ENCODE assay signal across 20 cellular contexts in the genomic region with DNA sequence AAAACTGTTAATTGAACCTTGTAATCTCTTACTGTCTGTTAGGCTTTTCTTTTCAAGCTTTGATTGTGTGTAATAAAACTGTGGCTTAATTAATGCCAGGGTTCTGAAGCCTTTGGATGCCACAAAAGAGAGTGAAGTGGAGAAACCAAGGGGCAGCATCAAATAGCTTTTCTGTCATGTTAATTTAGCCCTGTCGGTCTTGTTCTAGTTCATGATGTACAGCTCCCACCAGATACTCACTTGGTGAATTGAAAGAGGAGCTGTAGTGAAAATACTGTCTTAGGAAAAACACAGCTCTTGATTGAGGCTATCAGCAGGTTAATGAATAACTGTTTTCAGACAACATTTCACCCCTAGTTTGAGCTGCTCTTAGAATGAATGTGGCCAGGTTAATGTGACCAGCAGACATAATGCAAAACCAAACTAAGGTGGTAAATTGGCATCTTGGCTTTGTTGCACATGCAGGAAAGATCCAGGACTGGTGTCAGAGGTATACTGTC.
A peak's percentile ranks its signal among the peaks of the same experiment; 100 is the strongest.
DNase-seq lines count a peak whose midpoint lies in the region; ATAC-seq, FAIRE-seq and TF ChIP-seq lines count a peak whose summit lies in the region.
"Had no signal": no experiment of that assay in that cellular context is flagged by ENCODE, and none has a peak within 500 bp of the region (broad histone marks: within the 10 kb centered on the region; RNA-seq: fewer than 3 reads in every experiment).

No MANE protein-coding gene starts in this region.

- H3K27ac Mint-ChIP-seq in CD4-positive, alpha-beta T cell, result no peak overlapping the region
- H3K27ac Mint-ChIP-seq: GM23338 had no signal

- peaks cover 5 to 13% of the 10 kb centered on the region in 2 donors for H3K4me1 ChIP-seq in kidney (ENCODE audit: control insufficient read depth in 1 of 2, insufficient read depth in 1 of 2, low read depth in 1 of 2, low read length in 2 of 2)

- H3K4me3 ChIP-seq in kidney (ENCODE audit: low read length in 2 of 2), result no peak overlapping the region
- H3K4me3 ChIP-seq in H7 (ENCODE audit: insufficient read depth, low read depth, low read length), result no peak overlapping the region
- H3K4me3 ChIP-seq: GM23338, Peyer's patch had no signal

- H3K36me3 ChIP-seq in kidney (ENCODE audit: control insufficient read depth in 1 of 2, insufficient read depth in 2 of 2, low read length in 2 of 2), result no peaks in the 10 kb centered on the region
- no peaks in the 10 kb centered on the region for H3K36me3 ChIP-seq in H7 (replicated peaks; ENCODE audit: control insufficient read depth, insufficient read depth, low read length)
- H3K36me3 ChIP-seq: Peyer's patch had no signal

- no peaks in the 10 kb centered on the region for H3K9me3 Mint-ChIP-seq in CD4-positive, alpha-beta T cell
- H3K9me3 Mint-ChIP-seq: CD4-positive, CD25-positive, alpha-beta regulatory T cell; GM23338 had no signal

- no peak overlapping the region for H3K4me3 Mint-ChIP-seq in CD4-positive, alpha-beta T cell
- H3K4me3 Mint-ChIP-seq: CD4-positive, CD25-positive, alpha-beta regulatory T cell; GM23338 had no signal

- no peak for TF ChIP-seq CTCF in kidney (IDR thresholded peaks at IDR 0.05; ENCODE audit: borderline replicate concordance, extremely low read depth, insufficient read depth)
- TF ChIP-seq CTCF in CD4-positive, alpha-beta T cell (IDR thresholded peaks at IDR 0.05), result no peak

- H3K36me3 Mint-ChIP-seq in CD4-positive, alpha-beta T cell (ENCODE audit: low read depth), result peaks cover 7% of the 10 kb centered on the region

- CTCF ChIA-PET in CD4-positive, alpha-beta T cell (lab: Charles Lee), result interaction anchor here (0.8 kb wide), 1 partner anchor 27 kb away, joined by 3 read pairs; no protein-coding TSS in a partner anchor

- no peak for ATAC-seq in CD4-positive, alpha-beta T cell (ENCODE audit: poor library complexity)
- ATAC-seq: GM23338 had no signal

- POLR2A ChIA-PET in CD4-positive, alpha-beta T cell (lab: Charles Lee), result interaction anchor here (0.5 kb wide), 1 partner anchor 22 kb away, joined by 3 read pairs; no protein-coding TSS in a partner anchor

- no peaks in the 10 kb centered on the region for H3K9me3 ChIP-seq in kidney (ENCODE audit: control insufficient read depth in 1 of 2, low read length in 2 of 2)
- no peaks in the 10 kb centered on the region for H3K9me3 ChIP-seq in CD4-positive, alpha-beta T cell (ENCODE audit: control insufficient read depth, low read length)
- H3K9me3 ChIP-seq: Peyer's patch, SK-N-SH had no signal

- H3K27me3 Mint-ChIP-seq in CD4-positive, alpha-beta T cell, result no peaks in the 10 kb centered on the region
- H3K27me3 Mint-ChIP-seq: CD4-positive, CD25-positive, alpha-beta regulatory T cell had no signal

- FAIRE-seq in GM18507 (lab: Jason Lieb, UNC) (peak; percentile 77), kidney (lab: Jason Lieb, UNC) (peak; percentile 27)

- peaks cover 6% of the 10 kb centered on the region for H3K4me1 Mint-ChIP-seq in CD4-positive, alpha-beta T cell (ENCODE audit: low read depth)

- intact Hi-C loops in kidney (cut with DNase I), result no loop called here
- intact Hi-C loops in CD4-positive, alpha-beta T cell (cut with DNase I, micrococcal nuclease), result no loop called here

- DNase-seq in GM18507 (ENCODE audit: extremely low spot score, insufficient read length, low read depth) (no peak), NCI-H69 (lab: John Stamatoyannopoulos, UW) (peak; percentile 65), kidney (no peak), retina (peak; percentile 30), H7 (no peak), putamen (ENCODE audit: low spot score) (no peak)
- DNase-seq in CD4-positive, alpha-beta T cell, result no peak
- DNase-seq: ACHN; CD4-positive, CD25-positive, alpha-beta regulatory T cell; EL; Karpas-422; MM.1S; NCI-H187; NCI-H2171; NCI-H446 treated with DMSO at 0.1 percent for 48 hours; NCI-H774; Peyer's patch; Right ventricle myocardium superior; SK-N-SH had no signal

- H3K27me3 ChIP-seq in H7 (ENCODE audit: control insufficient read depth, insufficient read depth, low read length), result no peaks in the 10 kb centered on the region
- H3K27me3 ChIP-seq in CD4-positive, alpha-beta T cell (ENCODE audit: control insufficient read depth, insufficient read depth, low read length), result no peaks in the 10 kb centered on the region
- H3K27me3 ChIP-seq: Peyer's patch had no signal

- H3K27ac ChIP-seq in kidney (ENCODE audit: low read depth in 2 of 2, low read length in 2 of 2), result peak overlapping the region in 1 of 2 donors; percentile 25
- no peak overlapping the region for H3K27ac ChIP-seq in CD4-positive, alpha-beta T cell (ENCODE audit: low read depth, low read length)
- H3K27ac ChIP-seq: Peyer's patch had no signal

- H3K9ac ChIP-seq in kidney (ENCODE audit: low read length in 2 of 2), result no peak overlapping the region
- H3K9ac ChIP-seq: SK-N-SH had no signal

Comparison
In these comparisons a context has a peak if more than half of its experiments do, and no peak if none do; other contexts are left out.
1. DNase-seq: peak in NCI-H69 (single experiment) and retina (single experiment); none in GM18507 (single experiment), kidney (single experiment), H7 (single experiment), CD4-positive, alpha-beta T cell (0 of 10) and putamen (single experiment).